ENCODE assay signal across 22 cellular contexts in genomic region chr11:45107051-45107450, GRCh38.
"Had no signal": no experiment of that assay in that cellular context is flagged by ENCODE, and none has a peak within 500 bp of the region (broad histone marks: within the 10 kb centered on the region; RNA-seq: fewer than 3 reads in every experiment).

No MANE protein-coding gene starts in this region.

- H3K27ac Mint-ChIP-seq: activated CD8-positive, alpha-beta T cell treated with anti-CD3 and anti-CD28 coated beads for 36 hours; activated naive CD4-positive, alpha-beta T cell treated with anti-CD3 and anti-CD28 coated beads, Interleukin-2, amount 50 U/mL, for 72 hours; dendritic cell treated with granulocyte-macrophage colony-stimulating factor and Interleukin-4, amounts not matched to agents 40 ng/mL and 50 ng/mL, for 4 days; natural killer cell treated with Interleukin-12 subunit alpha and Interleukin-12 subunit beta and Interleukin-15 and Interleukin-18, amount 100 ng/mL, for 72 hours; stimulated activated effector memory CD8-positive, alpha-beta T cell treated with anti-CD3 and anti-CD28 coated beads, Interleukin-12 subunit alpha, Interleukin-12 subunit beta, amount 100 ng/mL, for 72 hours; stimulated activated naive CD8-positive, alpha-beta T cell treated with anti-CD3 and anti-CD28 coated beads, Interleukin-15, amount 100 ng/mL, for 72 hours had no signal

- H3K4me3 ChIP-seq: breast epithelium, esophagus squamous epithelium, heart right ventricle, mucosa of descending colon, upper lobe of left lung had no signal

- H3K27me3 ChIP-seq: breast epithelium had no signal

- ATAC-seq: activated CD8-positive, alpha-beta T cell treated with anti-CD3 and anti-CD28 coated beads for 36 hours; activated naive CD4-positive, alpha-beta T cell treated with anti-CD3 and anti-CD28 coated beads, Interleukin-2, amount 50 U/mL, for 72 hours; heart right ventricle; left cardiac atrium; left ventricle myocardium superior; mucosa of descending colon; natural killer cell treated with Interleukin-12 subunit alpha and Interleukin-12 subunit beta and Interleukin-15 and Interleukin-18, amount 100 ng/mL, for 72 hours; sciatic nerve; stimulated activated effector memory CD8-positive, alpha-beta T cell treated with anti-CD3 and anti-CD28 coated beads, Interleukin-12 subunit alpha, Interleukin-12 subunit beta, amount 100 ng/mL, for 72 hours; stimulated activated naive CD8-positive, alpha-beta T cell treated with anti-CD3 and anti-CD28 coated beads, Interleukin-15, amount 100 ng/mL, for 72 hours had no signal

- H3K9me3 ChIP-seq: breast epithelium, esophagus squamous epithelium, heart right ventricle, mucosa of descending colon, upper lobe of left lung had no signal

- H3K9me3 Mint-ChIP-seq: activated CD8-positive, alpha-beta T cell treated with anti-CD3 and anti-CD28 coated beads for 36 hours; activated naive CD4-positive, alpha-beta T cell treated with anti-CD3 and anti-CD28 coated beads, Interleukin-2, amount 50 U/mL, for 72 hours; dendritic cell treated with granulocyte-macrophage colony-stimulating factor and Interleukin-4, amounts not matched to agents 40 ng/mL and 50 ng/mL, for 4 days; natural killer cell treated with Interleukin-12 subunit alpha and Interleukin-12 subunit beta and Interleukin-15 and Interleukin-18, amount 100 ng/mL, for 72 hours; stimulated activated effector memory CD8-positive, alpha-beta T cell treated with anti-CD3 and anti-CD28 coated beads, Interleukin-12 subunit alpha, Interleukin-12 subunit beta, amount 100 ng/mL, for 72 hours; stimulated activated naive CD8-positive, alpha-beta T cell treated with anti-CD3 and anti-CD28 coated beads, Interleukin-15, amount 100 ng/mL, for 72 hours had no signal

- H3K36me3 Mint-ChIP-seq: activated naive CD4-positive, alpha-beta T cell treated with anti-CD3 and anti-CD28 coated beads, Interleukin-2, amount 50 U/mL, for 72 hours; natural killer cell treated with Interleukin-12 subunit alpha and Interleukin-12 subunit beta and Interleukin-15 and Interleukin-18, amount 100 ng/mL, for 72 hours had no signal

- H3K36me3 ChIP-seq: breast epithelium, esophagus squamous epithelium, heart right ventricle, upper lobe of left lung had no signal

- H3K4me1 ChIP-seq: breast epithelium had no signal

- H3K4me3 Mint-ChIP-seq: activated CD8-positive, alpha-beta T cell treated with anti-CD3 and anti-CD28 coated beads for 36 hours; dendritic cell treated with granulocyte-macrophage colony-stimulating factor and Interleukin-4, amounts not matched to agents 40 ng/mL and 50 ng/mL, for 4 days; natural killer cell treated with Interleukin-12 subunit alpha and Interleukin-12 subunit beta and Interleukin-15 and Interleukin-18, amount 100 ng/mL, for 72 hours; stimulated activated effector memory CD8-positive, alpha-beta T cell treated with anti-CD3 and anti-CD28 coated beads, Interleukin-12 subunit alpha, Interleukin-12 subunit beta, amount 100 ng/mL, for 72 hours; stimulated activated naive CD8-positive, alpha-beta T cell treated with anti-CD3 and anti-CD28 coated beads, Interleukin-15, amount 100 ng/mL, for 72 hours had no signal

- DNase-seq: activated CD4-positive, alpha-beta T cell treated with anti-CD3 and anti-CD28 coated beads for 4 hours; activated CD8-positive, alpha-beta T cell treated with anti-CD3 and anti-CD28 coated beads for 36 hours; activated naive CD4-positive, alpha-beta T cell; central memory CD4-positive, alpha-beta T cell; effector CD8-positive, alpha-beta T cell; esophagus squamous epithelium; foreskin melanocyte; heart right ventricle; left cardiac atrium; left ventricle myocardium superior; mucosa of descending colon; small intestine; stimulated activated CD4-positive, alpha-beta T cell treated with anti-CD3 and anti-CD28 coated beads, Interleukin-4, amount 100 ng/mL, for 24 hours; stimulated activated naive CD8-positive, alpha-beta T cell treated with anti-CD3 and anti-CD28 coated beads, Interleukin-15, amount 100 ng/mL, for 72 hours; substantia nigra; upper lobe of left lung had no signal
